ENCODE assay signal across 1 cellular context in genomic region chr12:87127272-87127671, GRCh38.
TF ChIP-seq lines count a peak whose summit lies in the region.

No MANE protein-coding gene starts in this region.

TF ChIP-seq in GM23338, 12 proteins besides CTCF, POLR2A, EP300 and RAD21 (continued from another document):
- TF ChIP-seq ZNF462 (CRISPR knock-in tag; IDR thresholded peaks at IDR 0.05) (no peak), ZNF331 (CRISPR knock-in tag; IDR thresholded peaks at IDR 0.05; ENCODE audit: low read depth) (no peak), ZNF114 (CRISPR knock-in tag; IDR thresholded peaks at IDR 0.05) (no peak), EZH2 (IDR thresholded peaks at IDR 0.05; ENCODE audit: low read depth, unreplicated experiment) (no peak), NANOG (IDR thresholded peaks at IDR 0.05; ENCODE audit: borderline replicate concordance) (no peak), REST (IDR thresholded peaks at IDR 0.05; ENCODE audit: unreplicated experiment) (no peak), STAT1 (IDR thresholded peaks at IDR 0.05; ENCODE audit: unreplicated experiment) (no peak), POLR2AphosphoS5 (IDR thresholded peaks at IDR 0.05; ENCODE audit: low read depth) (no peak), EZH2phosphoT487 (IDR thresholded peaks at IDR 0.05; ENCODE audit: unreplicated experiment) (no peak), ETS1 (IDR thresholded peaks at IDR 0.05) (no peak)
